8 cellular contexts compared by ENCODE assay signal in genomic region chr12:101407054-101407437, GRCh38. TPM values are rescaled to one million over a fixed set of nuclear protein-coding genes. Genes with fewer than 3 reads are reported as not detected.
DNase-seq lines count a peak whose midpoint lies in the region; ATAC-seq lines count a peak whose summit lies in the region.

No MANE protein-coding gene starts in this region.

- intact Hi-C loops in activated naive CD4-positive, alpha-beta T cell treated with anti-CD3 and anti-CD28 coated beads for 36 hours (cut with micrococcal nuclease) = loop anchor here (2.0 to 10.0 kb wide), 5 partner anchors 160 to 718 kb away; partner anchors contain the start of genes CHPT1, NUP37, PARPBP and WASHC3

- peak overlapping the region; percentile 93 for H3K4me3 Mint-ChIP-seq in activated naive CD4-positive, alpha-beta T cell treated with anti-CD3 and anti-CD28 coated beads for 36 hours
- H3K4me3 Mint-ChIP-seq in effector memory CD8-positive, alpha-beta T cell = peak overlapping the region; percentile 99
- H3K4me3 Mint-ChIP-seq in natural killer cell treated with Interleukin-12 subunit alpha and Interleukin-12 subunit beta and Interleukin-15 and Interleukin-18, amount 100 ng/mL, for 72 hours = peak overlapping the region; percentile 99

- H3K36me3 Mint-ChIP-seq in activated naive CD4-positive, alpha-beta T cell treated with anti-CD3 and anti-CD28 coated beads for 36 hours (ENCODE audit: low read depth) = peaks cover 2% of the 10 kb centered on the region
- peaks cover 19% of the 10 kb centered on the region for H3K36me3 Mint-ChIP-seq in effector memory CD8-positive, alpha-beta T cell (ENCODE audit: insufficient read depth)
- no peaks in the 10 kb centered on the region for H3K36me3 Mint-ChIP-seq in natural killer cell treated with Interleukin-12 subunit alpha and Interleukin-12 subunit beta and Interleukin-15 and Interleukin-18, amount 100 ng/mL, for 72 hours

- H3K9me3 Mint-ChIP-seq in activated naive CD4-positive, alpha-beta T cell treated with anti-CD3 and anti-CD28 coated beads for 36 hours = no peaks in the 10 kb centered on the region
- no peaks in the 10 kb centered on the region for H3K9me3 Mint-ChIP-seq in effector memory CD8-positive, alpha-beta T cell
- H3K9me3 Mint-ChIP-seq in natural killer cell treated with Interleukin-12 subunit alpha and Interleukin-12 subunit beta and Interleukin-15 and Interleukin-18, amount 100 ng/mL, for 72 hours = no peaks in the 10 kb centered on the region

- peak overlapping the region; percentile 64 for H3K4me3 ChIP-seq in SJSA1

- ATAC-seq in HG02981 (IDR thresholded peaks at IDR 0.05; ENCODE audit: unreplicated experiment) = peak; percentile 38
- peak; percentile 25 for ATAC-seq in effector memory CD8-positive, alpha-beta T cell (replicated peaks)
- ATAC-seq in natural killer cell treated with Interleukin-12 subunit alpha and Interleukin-12 subunit beta and Interleukin-15 and Interleukin-18, amount 100 ng/mL, for 72 hours = no peak

- H3K27ac Mint-ChIP-seq in activated naive CD4-positive, alpha-beta T cell treated with anti-CD3 and anti-CD28 coated beads for 36 hours = peak overlapping the region; percentile 90
- H3K27ac Mint-ChIP-seq in effector memory CD8-positive, alpha-beta T cell = peak overlapping the region; percentile 97 to 98
- peak overlapping the region; percentile 95 to 99 for H3K27ac Mint-ChIP-seq in natural killer cell treated with Interleukin-12 subunit alpha and Interleukin-12 subunit beta and Interleukin-15 and Interleukin-18, amount 100 ng/mL, for 72 hours

- H3K27me3 ChIP-seq in SJSA1 (replicated peaks) = no peaks in the 10 kb centered on the region

- peaks cover 19% of the 10 kb centered on the region for H3K4me1 Mint-ChIP-seq in activated naive CD4-positive, alpha-beta T cell treated with anti-CD3 and anti-CD28 coated beads for 36 hours (ENCODE audit: low read depth)
- H3K4me1 Mint-ChIP-seq in effector memory CD8-positive, alpha-beta T cell (ENCODE audit: low read depth in 2 of 2) = peaks cover 19 to 33% of the 10 kb centered on the region in 2 donors
- H3K4me1 Mint-ChIP-seq in natural killer cell treated with Interleukin-12 subunit alpha and Interleukin-12 subunit beta and Interleukin-15 and Interleukin-18, amount 100 ng/mL, for 72 hours (ENCODE audit: low read depth in 2 of 2) = peaks cover 21 to 22% of the 10 kb centered on the region in 2 donors

- peak; percentile 44 for DNase-seq in activated naive CD4-positive, alpha-beta T cell treated with anti-CD3 and anti-CD28 coated beads for 36 hours
- DNase-seq in activated naive CD4-positive, alpha-beta T cell treated with Interleukin-2 at 50 U/mL for 16 hours = no peak
- DNase-seq in SJSA1 (ENCODE audit: low read depth in 1 of 2, low spot score in 2 of 2) = no peak
- peak in 2 of 3 experiments; percentile 1 to 15 for DNase-seq in effector memory CD8-positive, alpha-beta T cell
- DNase-seq in natural killer cell treated with Interleukin-12 subunit alpha and Interleukin-12 subunit beta and Interleukin-15 and Interleukin-18, amount 100 ng/mL, for 72 hours (ENCODE audit: low spot score) = no peak
- DNase-seq in NCI-H2029 (lab: John Stamatoyannopoulos, UW) = no peak
- DNase-seq in foreskin melanocyte = no peak

- CTCF ChIA-PET in activated naive CD4-positive, alpha-beta T cell treated with anti-CD3 and anti-CD28 coated beads for 36 hours (lab: Charles Lee) = interaction anchor here (0.6 to 1.6 kb wide), 6 partner anchors 8 to 281 kb away, joined by 3 to 8 read pairs (median 3); no protein-coding TSS in a partner anchor

- H3K27ac ChIP-seq in SJSA1 = peak overlapping the region; percentile 98

- peaks cover 6% of the 10 kb centered on the region; the same call in 1 of the 2 replicates for H3K36me3 ChIP-seq in SJSA1

- H3K9me3 ChIP-seq in SJSA1 (replicated peaks) = no peaks in the 10 kb centered on the region

- no peaks in the 10 kb centered on the region for H3K27me3 Mint-ChIP-seq in activated naive CD4-positive, alpha-beta T cell treated with anti-CD3 and anti-CD28 coated beads for 36 hours (ENCODE audit: low read depth)
- H3K27me3 Mint-ChIP-seq in effector memory CD8-positive, alpha-beta T cell = no peaks in the 10 kb centered on the region
- H3K27me3 Mint-ChIP-seq in natural killer cell treated with Interleukin-12 subunit alpha and Interleukin-12 subunit beta and Interleukin-15 and Interleukin-18, amount 100 ng/mL, for 72 hours = no peaks in the 10 kb centered on the region

- no peaks in the 10 kb centered on the region for H3K4me1 ChIP-seq in SJSA1 (replicated peaks)

RNA-seq across cellular contexts. Expression of gene ARL1, which starts 0.5 kb away (rescaled TPM):
- total RNA-seq in activated naive CD4-positive, alpha-beta T cell treated with anti-CD3 and anti-CD28 coated beads for 36 hours = 10 to 100 TPM; 44.1 to 48.4 TPM
- total RNA-seq in SJSA1 (2014; rRNA removed; shearing (Covaris generic)) = 46.6 and 67.4 TPM in 2 replicates
- 10 to 100 TPM; 47.1 to 71.2 TPM for total RNA-seq in natural killer cell treated with Interleukin-12 subunit alpha and Interleukin-12 subunit beta and Interleukin-15 and Interleukin-18, amount 100 ng/mL, for 72 hours

Comparison
In these comparisons a context has a peak if more than half of its experiments do, and no peak if none do; other contexts are left out.
1. DNase-seq: peak in activated naive CD4-positive, alpha-beta T cell treated with anti-CD3 and anti-CD28 coated beads for 36 hours (single experiment) and effector memory CD8-positive, alpha-beta T cell (2 of 3); none in activated naive CD4-positive, alpha-beta T cell treated with Interleukin-2 at 50 U/mL for 16 hours (single experiment), SJSA1 (0 of 2), natural killer cell treated with Interleukin-12 subunit alpha and Interleukin-12 subunit beta and Interleukin-15 and Interleukin-18, amount 100 ng/mL, for 72 hours (single experiment), NCI-H2029 (single experiment) and foreskin melanocyte (single experiment).
2. ATAC-seq: peak in HG02981 (single experiment) and effector memory CD8-positive, alpha-beta T cell (single experiment); none in natural killer cell treated with Interleukin-12 subunit alpha and Interleukin-12 subunit beta and Interleukin-15 and Interleukin-18, amount 100 ng/mL, for 72 hours (0 of 2).
3. Peak in every context shown above with its lines, with median percentiles within 50 percentile points of each other: H3K27ac Mint-ChIP-seq and H3K4me3 Mint-ChIP-seq.